1 cellular context compared by ENCODE assay signal in genomic region chr11:118152552-118153471, GRCh38.
TF ChIP-seq lines count a peak whose summit lies in the region.

Gene SCN4B, minus strand, starts transcription at chr11:118152823. Its CDS starts 150 bp downstream, at chr11:118152673.

TF ChIP-seq in H1, 55 proteins besides CTCF, POLR2A, EP300 and RAD21 (continued from another document):
- TF ChIP-seq CHD7 (IDR thresholded peaks at IDR 0.05; ENCODE audit: insufficient replicate concordance, low read length) (no peak), SIRT6 (IDR thresholded peaks at IDR 0.05; ENCODE audit: low read length) (no peak), CTBP2 (IDR thresholded peaks at IDR 0.05; ENCODE audit: borderline replicate concordance, insufficient read depth, insufficient read length, low read length) (peak; percentile 91), GTF2F1 (IDR thresholded peaks at IDR 0.05; ENCODE audit: borderline replicate concordance, low read depth, low read length) (no peak), RBBP5 (IDR thresholded peaks at IDR 0.05; ENCODE audit: borderline replicate concordance, low read depth, low read length) (peak; percentile 74; the same call in 1 of the 2 replicates), SP2 (IDR thresholded peaks at IDR 0.05; ENCODE audit: low read length) (no peak), TEAD4 (IDR thresholded peaks at IDR 0.05; ENCODE audit: low read depth, low read length) (no peak), CBX8 (IDR thresholded peaks at IDR 0.05; ENCODE audit: borderline replicate concordance, low read depth, low read length) (no peak), SP4 (IDR thresholded peaks at IDR 0.05; ENCODE audit: low read length) (no peak), TAF1 (IDR thresholded peaks at IDR 0.05; ENCODE audit: low read depth, low read length) (0 out of 2 replicates have a peak, but pooled peaks have one; percentile 14), MAFK (IDR thresholded peaks at IDR 0.05; ENCODE audit: low read depth, low read length) (no peak), POU5F1 (IDR thresholded peaks at IDR 0.05; ENCODE audit: low read depth, low read length) (no peak), CHD2 (IDR thresholded peaks at IDR 0.05; ENCODE audit: low read length) (no peak), CREB1 (IDR thresholded peaks at IDR 0.05) (0 out of 2 replicates have a peak, but pooled peaks have one; percentile 0), SP1 (IDR thresholded peaks at IDR 0.05; ENCODE audit: low read depth, low read length) (no peak), KDM5A (IDR thresholded peaks at IDR 0.05; ENCODE audit: low read length) (no peak), BRCA1 (IDR thresholded peaks at IDR 0.05; ENCODE audit: low read depth, low read length) (no peak), HDAC6 (IDR thresholded peaks at IDR 0.05; ENCODE audit: low read depth, low read length) (no peak), TAF7 (optimal IDR thresholded peaks at IDR 0.05; ENCODE audit: borderline replicate concordance, low read depth, low read length) (peak; percentile 52), BACH1 (IDR thresholded peaks at IDR 0.05; ENCODE audit: low read length) (no peak), CEBPB (IDR thresholded peaks at IDR 0.05; ENCODE audit: low read depth, low read length) (no peak), SIN3A (conservative IDR thresholded peaks at IDR 0.05 in 1 of 2, IDR thresholded peaks at IDR 0.05 in 1 of 2; ENCODE audit: low read depth in 1 of 2, low read length in 2 of 2) (no peak), TCF12 (IDR thresholded peaks at IDR 0.05; ENCODE audit: low read depth, low read length) (no peak), EZH2 (IDR thresholded peaks at IDR 0.05; ENCODE audit: low read depth, low read length, severe bottlenecking) (peak; percentile 64), CHD1 (IDR thresholded peaks at IDR 0.05; ENCODE audit: low read depth, low read length) (no peak), E2F6 (IDR thresholded peaks at IDR 0.05) (no peak), EGR1 (IDR thresholded peaks at IDR 0.05; ENCODE audit: borderline replicate concordance, low read depth, low read length) (peak; percentile 67), SIX5 (IDR thresholded peaks at IDR 0.05; ENCODE audit: low read depth, low read length) (no peak), RNF2 (IDR thresholded peaks at IDR 0.05; ENCODE audit: borderline replicate concordance, low read depth, low read length, missing control alignments, poor library complexity, severe bottlenecking) (peak; percentile 31), KDM4A (IDR thresholded peaks at IDR 0.05; ENCODE audit: low read depth, low read length, severe bottlenecking) (peak; percentile 98), CBX5 (IDR thresholded peaks at IDR 0.05; ENCODE audit: low read depth, low read length) (no peak)
- TF ChIP-seq, protein P1, sequence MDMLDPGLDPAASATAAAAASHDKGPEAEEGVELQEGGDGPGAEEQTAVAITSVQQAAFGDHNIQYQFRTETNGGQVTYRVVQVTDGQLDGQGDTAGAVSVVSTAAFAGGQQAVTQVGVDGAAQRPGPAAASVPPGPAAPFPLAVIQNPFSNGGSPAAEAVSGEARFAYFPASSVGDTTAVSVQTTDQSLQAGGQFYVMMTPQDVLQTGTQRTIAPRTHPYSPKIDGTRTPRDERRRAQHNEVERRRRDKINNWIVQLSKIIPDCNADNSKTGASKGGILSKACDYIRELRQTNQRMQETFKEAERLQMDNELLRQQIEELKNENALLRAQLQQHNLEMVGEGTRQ (IDR thresholded peaks at IDR 0.05; ENCODE audit: low read length): no peak
- TF ChIP-seq, protein P2, sequence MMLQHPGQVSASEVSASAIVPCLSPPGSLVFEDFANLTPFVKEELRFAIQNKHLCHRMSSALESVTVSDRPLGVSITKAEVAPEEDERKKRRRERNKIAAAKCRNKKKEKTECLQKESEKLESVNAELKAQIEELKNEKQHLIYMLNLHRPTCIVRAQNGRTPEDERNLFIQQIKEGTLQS (IDR thresholded peaks at IDR 0.05; ENCODE audit: insufficient read depth, low read depth, low read length): no peak
